9 cellular contexts compared by ENCODE assay signal in genomic region chr2:12400543-12400942, GRCh38.
"Had no signal": no experiment of that assay in that cellular context is flagged by ENCODE, and none has a peak within 500 bp of the region (broad histone marks: within the 10 kb centered on the region; RNA-seq: fewer than 3 reads in every experiment).

No MANE protein-coding gene starts in this region.

- H3K4me3 ChIP-seq: GM23338, K562 had no signal

- DNase-seq: H9, HCEC 1CT, IMR-90, KG1 had no signal

- H3K4me2 ChIP-seq: GM23338 had no signal

- FAIRE-seq: H1, H54, HTR-8/SVneo, K562 had no signal

- ATAC-seq: GM23338, K562 had no signal

- H2AFZ ChIP-seq: GM23338 had no signal
